9 cellular contexts compared by ENCODE assay signal in genomic region chr9:4333231-4333740, GRCh38.
"Had no signal": no experiment of that assay in that cellular context is flagged by ENCODE, and none has a peak within 500 bp of the region (broad histone marks: within the 10 kb centered on the region; RNA-seq: fewer than 3 reads in every experiment).

No MANE protein-coding gene starts in this region.

- H3K4me3 Mint-ChIP-seq: activated naive CD8-positive, alpha-beta T cell; activated T-cell treated with anti-CD3 and anti-CD28 coated beads, Interleukin-2, amount 50 U/mL, for 24 hours; nephron progenitor cell had no signal

- DNase-seq: activated effector memory CD4-positive, alpha-beta T cell treated with Interleukin-2 at 50 U/mL for 16 hours; activated T-cell treated with anti-CD3 and anti-CD28 coated beads, Interleukin-2, amount 50 U/mL, for 24 hours; anterior cingulate cortex; left colon; nephron progenitor cell; transverse colon had no signal

- H3K27ac Mint-ChIP-seq: activated naive CD8-positive, alpha-beta T cell; activated T-cell treated with anti-CD3 and anti-CD28 coated beads, Interleukin-2, amount 50 U/mL, for 24 hours; nephron progenitor cell had no signal

- H3K4me3 ChIP-seq: transverse colon had no signal

- H3K4me1 Mint-ChIP-seq: nephron progenitor cell had no signal

- FAIRE-seq: bronchial epithelial cell, colon had no signal

- H3K9me3 Mint-ChIP-seq: activated T-cell treated with anti-CD3 and anti-CD28 coated beads, Interleukin-2, amount 50 U/mL, for 24 hours had no signal

- H3K27me3 Mint-ChIP-seq: activated naive CD8-positive, alpha-beta T cell; activated T-cell treated with anti-CD3 and anti-CD28 coated beads, Interleukin-2, amount 50 U/mL, for 24 hours had no signal

- H3K9me3 ChIP-seq: transverse colon had no signal

- H3K27me3 ChIP-seq: transverse colon had no signal

- H3K36me3 ChIP-seq: transverse colon had no signal
